10 cellular contexts compared by ENCODE assay signal in genomic region chr4:184385705-184386141, GRCh38.
DNase-seq lines count a peak whose midpoint lies in the region; TF ChIP-seq lines count a peak whose summit lies in the region.
"Had no signal": no experiment of that assay in that cellular context is flagged by ENCODE, and none has a peak within 500 bp of the region (broad histone marks: within the 10 kb centered on the region; RNA-seq: fewer than 3 reads in every experiment).

No MANE protein-coding gene starts in this region.

- TF ChIP-seq POLR2A in stomach (IDR thresholded peaks at IDR 0.05), result no peak

- DNase-seq in DMS153 (lab: John Stamatoyannopoulos, UW), result peak; percentile 12
- no peak for DNase-seq in DMS153 treated with DMSO at 0.1 percent for 48 hours (lab: John Stamatoyannopoulos, UW; ENCODE audit: unreplicated experiment)
- no peak for DNase-seq in activated T-helper 2 cell treated with anti-CD3 and anti-CD28 coated beads, Interferon-gamma antibody, Interleukin-2, Interleukin-4, amounts not matched to agents 10 μg/mL and 5 μg/mL and 100 μg/mL, durations not matched to agents 14 hours and 24 hours and 36 hours (ENCODE audit: low spot score)
- DNase-seq in immature natural killer cell, result no peak
- DNase-seq in stomach, result peak; percentile 85
- DNase-seq in NCI-H2029 (lab: John Stamatoyannopoulos, UW), result no peak
- DNase-seq in HK-2 (ENCODE audit: unreplicated experiment), result no peak
- no peak for DNase-seq in kidney tubule cell (ENCODE audit: low spot score)
- DNase-seq: SIG-M5 had no signal

- peaks cover 28 to 43% (median 38%) of the 10 kb centered on the region in 4 donors for H3K36me3 ChIP-seq in stomach

- no peak for TF ChIP-seq EP300 in stomach (IDR thresholded peaks at IDR 0.05)

- no peak for TF ChIP-seq CTCF in stomach (IDR thresholded peaks at IDR 0.05)

- peak overlapping the region; percentile 45 for H3K27ac Mint-ChIP-seq in activated T-helper 2 cell treated with anti-CD3 and anti-CD28 coated beads, Interferon-gamma antibody, Interleukin-2, Interleukin-4, amounts not matched to agents 10 μg/mL and 5 μg/mL and 100 μg/mL, durations not matched to agents 14 hours and 24 hours and 36 hours
- peak overlapping the region in 5 of 6 donors; percentile 6 to 89 (median 52) for H3K27ac Mint-ChIP-seq in immature natural killer cell

- 20 to 33% (median 28%) methylated on average over 6 of the region's 6 CpGs for WGBS in stomach, 5 donors

- no peaks in the 10 kb centered on the region for H3K9me3 ChIP-seq in stomach

- H3K27me3 Mint-ChIP-seq in activated T-helper 2 cell treated with anti-CD3 and anti-CD28 coated beads, Interferon-gamma antibody, Interleukin-2, Interleukin-4, amounts not matched to agents 10 μg/mL and 5 μg/mL and 100 μg/mL, durations not matched to agents 14 hours and 24 hours and 36 hours (ENCODE audit: low read depth), result no peaks in the 10 kb centered on the region
- H3K27me3 Mint-ChIP-seq in immature natural killer cell (ENCODE audit: low read depth in 3 of 3), result peaks cover 0 to 9% (median 0%) of the 10 kb centered on the region in 3 donors

- peaks cover 41% of the 10 kb centered on the region for H3K4me1 Mint-ChIP-seq in activated T-helper 2 cell treated with anti-CD3 and anti-CD28 coated beads, Interferon-gamma antibody, Interleukin-2, Interleukin-4, amounts not matched to agents 10 μg/mL and 5 μg/mL and 100 μg/mL, durations not matched to agents 14 hours and 24 hours and 36 hours (ENCODE audit: low read depth)
- peaks cover 51 to 62% of the 10 kb centered on the region in 2 donors for H3K4me1 Mint-ChIP-seq in immature natural killer cell

- H3K4me3 ChIP-seq in stomach, result no peak overlapping the region

- no peak overlapping the region for H3K4me3 Mint-ChIP-seq in activated T-helper 2 cell treated with anti-CD3 and anti-CD28 coated beads, Interferon-gamma antibody, Interleukin-2, Interleukin-4, amounts not matched to agents 10 μg/mL and 5 μg/mL and 100 μg/mL, durations not matched to agents 14 hours and 24 hours and 36 hours (ENCODE audit: low read depth)
- H3K4me3 Mint-ChIP-seq in immature natural killer cell, result peak overlapping the region in 1 of 5 donors; percentile 64

- intact Hi-C loops in activated T-helper 2 cell treated with anti-CD3 and anti-CD28 coated beads, Interferon-gamma antibody, Interleukin-2, Interleukin-4, amounts not matched to agents 10 μg/mL and 5 μg/mL and 100 μg/mL, durations not matched to agents 14 hours and 24 hours and 36 hours (cut with micrococcal nuclease), result no loop called here
- intact Hi-C loops in stomach (cut with DNase I; ENCODE audit: low total_unique reads), result no loop called here

- peaks cover 75% of the 10 kb centered on the region for H3K36me3 Mint-ChIP-seq in activated T-helper 2 cell treated with anti-CD3 and anti-CD28 coated beads, Interferon-gamma antibody, Interleukin-2, Interleukin-4, amounts not matched to agents 10 μg/mL and 5 μg/mL and 100 μg/mL, durations not matched to agents 14 hours and 24 hours and 36 hours (ENCODE audit: low read depth)
- peaks cover 18 to 42% (median 32%) of the 10 kb centered on the region in 3 donors for H3K36me3 Mint-ChIP-seq in immature natural killer cell

- no peaks in the 10 kb centered on the region for H3K27me3 ChIP-seq in stomach

- H3K9me3 Mint-ChIP-seq in activated T-helper 2 cell treated with anti-CD3 and anti-CD28 coated beads, Interferon-gamma antibody, Interleukin-2, Interleukin-4, amounts not matched to agents 10 μg/mL and 5 μg/mL and 100 μg/mL, durations not matched to agents 14 hours and 24 hours and 36 hours, result peaks cover 1% of the 10 kb centered on the region
- no peaks in the 10 kb centered on the region for H3K9me3 Mint-ChIP-seq in immature natural killer cell

- peak overlapping the region; percentile 88 to 94 (median 91) for H3K27ac ChIP-seq in stomach
- H3K27ac ChIP-seq: 22Rv1 had no signal

- H3K4me1 ChIP-seq in stomach, result peaks cover 61 to 67% (median 66%) of the 10 kb centered on the region in 4 donors

Comparison
In these comparisons a context has a peak if more than half of its experiments do, and no peak if none do; other contexts are left out.
1. DNase-seq: peak in DMS153 (single experiment) and stomach (single experiment); none in DMS153 treated with DMSO at 0.1 percent for 48 hours (single experiment), activated T-helper 2 cell treated with anti-CD3 and anti-CD28 coated beads, Interferon-gamma antibody, Interleukin-2, Interleukin-4, amounts not matched to agents 10 μg/mL and 5 μg/mL and 100 μg/mL, durations not matched to agents 14 hours and 24 hours and 36 hours (single experiment), immature natural killer cell (0 of 3), NCI-H2029 (single experiment), HK-2 (single experiment) and kidney tubule cell (single experiment).